ENCODE assay signal across 26 cellular contexts in genomic region chr2:201839727-201840126, GRCh38. TPM values are rescaled to one million over a fixed set of nuclear protein-coding genes. Genes with fewer than 3 reads are reported as not detected.
A peak's percentile ranks its signal among the peaks of the same experiment; 100 is the strongest.
DNase-seq lines count a peak whose midpoint lies in the region; ATAC-seq, FAIRE-seq and TF ChIP-seq lines count a peak whose summit lies in the region.
"Had no signal": no experiment of that assay in that cellular context is flagged by ENCODE, and none has a peak within 500 bp of the region (broad histone marks: within the 10 kb centered on the region; RNA-seq: fewer than 3 reads in every experiment).

No MANE protein-coding gene starts in this region.

- WGBS in HepG2 (ENCODE audit: low lambda C conversion rate), result 5% methylated on average over 4 of the region's 4 CpGs
- WGBS in right lobe of liver (ENCODE audit: insufficient coverage, low coverage, low lambda C conversion rate, missing lambda C conversion rate), result 81% methylated on average over 4 of the region's 4 CpGs
- WGBS in SK-N-SH (ENCODE audit: low lambda C conversion rate), result 76% methylated on average over 4 of the region's 4 CpGs

- H3K4me3 ChIP-seq in HepG2 (replicated peaks in 1 of 3; ENCODE audit: insufficient read depth in 1 of 3, low read depth in 2 of 3, low read length in 3 of 3), result no peak overlapping the region
- H3K4me3 ChIP-seq in right lobe of liver, result no peak overlapping the region
- no peak overlapping the region for H3K4me3 ChIP-seq in astrocyte (ENCODE audit: insufficient read depth, low read depth, low read length)
- H3K4me3 ChIP-seq in SK-N-SH (ENCODE audit: low read depth in 2 of 2, low read length in 1 of 2), result no peak overlapping the region
- H3K4me3 ChIP-seq: BLaER1 treated with 17β-estradiol and CSF1 and Interleukin-3, amounts not matched to agents 10 nM and 100 nM; MG63; SJSA1 had no signal

- no peak overlapping the region for H3K27ac ChIP-seq in HepG2 (ENCODE audit: extremely low read length, insufficient read depth, low read length)
- H3K27ac ChIP-seq in right lobe of liver, result no peak overlapping the region
- H3K27ac ChIP-seq in astrocyte (ENCODE audit: low read depth, low read length), result peak overlapping the region; percentile 7
- no peak overlapping the region for H3K27ac ChIP-seq in SK-N-SH (ENCODE audit: low read depth in 2 of 2, low read length in 1 of 2)
- H3K27ac ChIP-seq: 22Rv1; BLaER1 treated with 17β-estradiol and CSF1 and Interleukin-3, amounts not matched to agents 10 nM and 100 nM; SJSA1 had no signal

- H3K4me2 ChIP-seq in HepG2 (ENCODE audit: low read depth, low read length) (no peak overlapping the region), astrocyte (ENCODE audit: low read length) (no peak overlapping the region), SK-N-SH (no peak overlapping the region)
- H3K4me2 ChIP-seq: BLaER1 treated with 17β-estradiol and CSF1 and Interleukin-3, amounts not matched to agents 10 nM and 100 nM had no signal

- no peaks in the 10 kb centered on the region for H3K36me3 ChIP-seq in HepG2 (replicated peaks in 1 of 2; ENCODE audit: control insufficient read depth in 1 of 2, insufficient read depth in 2 of 2, low read length in 2 of 2)
- H3K36me3 ChIP-seq in right lobe of liver, result no peaks in the 10 kb centered on the region
- no peaks in the 10 kb centered on the region for H3K36me3 ChIP-seq in astrocyte (ENCODE audit: insufficient read depth, low read length)
- peaks cover 0 to 3% of the 10 kb centered on the region in 2 experiments for H3K36me3 ChIP-seq in SK-N-SH (replicated peaks in 1 of 2; ENCODE audit: control insufficient read depth in 1 of 2, insufficient read depth in 2 of 2, low read length in 1 of 2)
- H3K36me3 ChIP-seq: BLaER1 treated with 17β-estradiol and CSF1 and Interleukin-3, amounts not matched to agents 10 nM and 100 nM; MG63; SJSA1 had no signal

- H3K9me3 ChIP-seq in HepG2 (ENCODE audit: low read length) (no peaks in the 10 kb centered on the region), right lobe of liver (no peaks in the 10 kb centered on the region), astrocyte (ENCODE audit: insufficient read depth, low read depth, low read length) (no peaks in the 10 kb centered on the region), SK-N-SH (peaks cover 7% of the 10 kb centered on the region; the same call in 1 of the 2 replicates)
- H3K9me3 ChIP-seq: Caco-2 had no signal

- H3K27me3 ChIP-seq in HepG2 (ENCODE audit: control insufficient read depth in 1 of 2, insufficient read depth in 2 of 2, low read length in 2 of 2) (no peaks in the 10 kb centered on the region), right lobe of liver (no peaks in the 10 kb centered on the region), astrocyte (ENCODE audit: insufficient read depth, low read length) (no peaks in the 10 kb centered on the region), SK-N-SH (ENCODE audit: insufficient read depth) (no peaks in the 10 kb centered on the region)
- H3K27me3 ChIP-seq: BLaER1 treated with 17β-estradiol and CSF1 and Interleukin-3, amounts not matched to agents 10 nM and 100 nM; MG63; SJSA1 had no signal

- TF ChIP-seq EP300 in HepG2 (IDR thresholded peaks at IDR 0.05; ENCODE audit: low read depth in 2 of 2, low read length in 2 of 2), result no peak
- TF ChIP-seq EP300 in HepG2 (CRISPR knock-in tag; IDR thresholded peaks at IDR 0.05; ENCODE audit: borderline replicate concordance), result no peak
- TF ChIP-seq EP300 in SK-N-SH (IDR thresholded peaks at IDR 0.05; ENCODE audit: borderline replicate concordance in 1 of 2, low read depth in 1 of 2, low read length in 1 of 2), result no peak

- TF ChIP-seq CTCF in HepG2 (CRISPR knock-in tag; IDR thresholded peaks at IDR 0.05), result no peak
- no peak for TF ChIP-seq CTCF in right lobe of liver (IDR thresholded peaks at IDR 0.05)
- TF ChIP-seq CTCF in astrocyte (IDR thresholded peaks at IDR 0.05; ENCODE audit: insufficient read depth, low read depth, low read length), result no peak
- TF ChIP-seq CTCF in SK-N-SH (IDR thresholded peaks at IDR 0.05), result no peak

- no peaks in the 10 kb centered on the region for H3K9me3 Mint-ChIP-seq in astrocyte (ENCODE audit: unreplicated experiment)

- TF ChIP-seq RAD21 in HepG2 (CRISPR knock-in tag; IDR thresholded peaks at IDR 0.05) (no peak), SK-N-SH (IDR thresholded peaks at IDR 0.05; ENCODE audit: low read length) (no peak)

- DNase-seq in HepG2 (ENCODE audit: low spot score) (no peak), right lobe of liver (no peak), astrocyte (ENCODE audit: low read depth) (no peak), fibroblast of the conjunctiva (ENCODE audit: low read depth) (peak; percentile 35), SK-N-SH (no peak), cerebellum (ENCODE audit: low spot score) (no peak)
- DNase-seq: ACHN; Caco-2; CD4-positive, alpha-beta memory T cell; DMS 273 treated with DMSO at 0.1 percent for 48 hours; DND-41; MG63; NCI-H1417; NCI-H1694 treated with DMSO at 0.1 percent for 48 hours; NCI-H446 treated with DMSO at 0.1 percent for 48 hours; NCI-H526 treated with DMSO at 0.1 percent for 48 hours; OCI-M1 had no signal

- no peak overlapping the region for H3K4me3 Mint-ChIP-seq in astrocyte (ENCODE audit: unreplicated experiment)
- H3K4me3 Mint-ChIP-seq: CD4-positive, alpha-beta memory T cell had no signal

- H3K4me1 ChIP-seq in HepG2 (ENCODE audit: insufficient read depth, low read length) (no peaks in the 10 kb centered on the region), right lobe of liver (no peaks in the 10 kb centered on the region), astrocyte (ENCODE audit: insufficient read depth, low read length) (peaks cover 13% of the 10 kb centered on the region), SK-N-SH (ENCODE audit: control insufficient read depth in 1 of 2, insufficient read depth in 2 of 2, low read depth in 1 of 2, low read length in 1 of 2) (no peaks in the 10 kb centered on the region)
- H3K4me1 ChIP-seq: BLaER1 treated with 17β-estradiol and CSF1 and Interleukin-3, amounts not matched to agents 10 nM and 100 nM; Caco-2 had no signal

- FAIRE-seq in HepG2 (lab: Jason Lieb, UNC) (no peak), astrocyte (lab: Jason Lieb, UNC) (no peak)
- FAIRE-seq: G401.6, GM12892, H54, RCC 7860 had no signal

- no peaks in the 10 kb centered on the region for H3K27me3 Mint-ChIP-seq in astrocyte (ENCODE audit: low read depth, unreplicated experiment)

- intact Hi-C loops in HepG2 (cut with micrococcal nuclease; ENCODE audit: unreplicated experiment) (no loop called here), right lobe of liver (cut with DNase I) (no loop called here)

- CTCF ChIA-PET in HepG2 (lab: Yijun Ruan, JAX; ENCODE audit: low intra/inter-chr PET ratio, low total read pairs), result no interaction called here
- CTCF ChIA-PET in SK-N-SH (lab: Yijun Ruan, JAX), result interaction anchor here (1.2 kb wide), 1 partner anchor 21 kb away, joined by 4 read pairs; no protein-coding TSS in a partner anchor

- no peak overlapping the region for H2AFZ ChIP-seq in HepG2 (ENCODE audit: low read length)
- H2AFZ ChIP-seq in astrocyte (ENCODE audit: low read depth, low read length), result no peak overlapping the region
- no peak overlapping the region for H2AFZ ChIP-seq in SK-N-SH (ENCODE audit: low read depth)

- no peaks in the 10 kb centered on the region for H3K9me2 ChIP-seq in SK-N-SH

- H3K4me1 Mint-ChIP-seq in astrocyte (ENCODE audit: low read depth, unreplicated experiment), result peaks cover 17% of the 10 kb centered on the region
- H3K4me1 Mint-ChIP-seq: CD4-positive, alpha-beta memory T cell had no signal

- POLR2A ChIA-PET in HepG2 (lab: Yijun Ruan, JAX) (no interaction called here), SK-N-SH (lab: Yijun Ruan, JAX) (no interaction called here)

- in situ Hi-C loops in HepG2 (cut with HindIII; ENCODE audit: extremely low pct_ligation_motif_present, low pct_unique_long_range_greater_than_20kb), result no loop called here

- no peak overlapping the region for H3K9ac ChIP-seq in HepG2 (ENCODE audit: insufficient read depth, low read depth, low read length)
- H3K9ac ChIP-seq in astrocyte (ENCODE audit: low read length), result no peak overlapping the region
- H3K9ac ChIP-seq in SK-N-SH, result no peak overlapping the region
- H3K9ac ChIP-seq: BLaER1 treated with 17β-estradiol and CSF1 and Interleukin-3, amounts not matched to agents 10 nM and 100 nM had no signal

- H4K20me1 ChIP-seq in HepG2 (ENCODE audit: insufficient read depth, low read length) (no peaks in the 10 kb centered on the region), astrocyte (ENCODE audit: insufficient read depth, low read length) (no peaks in the 10 kb centered on the region), SK-N-SH (ENCODE audit: insufficient read depth) (no peaks in the 10 kb centered on the region)
- H4K20me1 ChIP-seq: BLaER1 treated with 17β-estradiol and CSF1 and Interleukin-3, amounts not matched to agents 10 nM and 100 nM had no signal

- no peaks in the 10 kb centered on the region for H3K36me3 Mint-ChIP-seq in astrocyte (ENCODE audit: low read depth, unreplicated experiment)
- H3K36me3 Mint-ChIP-seq: CD4-positive, alpha-beta memory T cell had no signal

- ATAC-seq in HepG2, result no peak
- no peak for ATAC-seq in right lobe of liver
- ATAC-seq in HG02973 (IDR thresholded peaks at IDR 0.05; ENCODE audit: unreplicated experiment), result no peak
- ATAC-seq in HG03432 (IDR thresholded peaks at IDR 0.05; ENCODE audit: unreplicated experiment), result no peak

- no TSS peak for BruUV-seq in HepG2 (replicated peaks; lab: Mats Ljungman, UMichigan)

- H3K27ac Mint-ChIP-seq in astrocyte (ENCODE audit: unreplicated experiment), result no peak overlapping the region
- H3K27ac Mint-ChIP-seq: CD4-positive, alpha-beta memory T cell had no signal

- H3K79me2 ChIP-seq in HepG2 (ENCODE audit: insufficient read depth, low read length), result no peaks in the 10 kb centered on the region
- no peaks in the 10 kb centered on the region for H3K79me2 ChIP-seq in astrocyte (ENCODE audit: insufficient read depth, low read length)
- H3K79me2 ChIP-seq in SK-N-SH (ENCODE audit: insufficient read depth), result no peaks in the 10 kb centered on the region

- no peak for TF ChIP-seq POLR2A in HepG2 (IDR thresholded peaks at IDR 0.05; ENCODE audit: insufficient read depth in 1 of 2, low read depth in 2 of 2, low read length in 2 of 2)
- TF ChIP-seq POLR2A in right lobe of liver (IDR thresholded peaks at IDR 0.05), result no peak

- no peaks in the 10 kb centered on the region for H3F3A ChIP-seq in SK-N-SH (replicated peaks; ENCODE audit: insufficient read depth)

RNA-seq across cellular contexts. Expression of gene CDK15, which starts 33.4 kb away (rescaled TPM):
- total RNA-seq in HepG2 (2016; rRNA removed; fragmentation: Illumina TruSeq; extraction: Trizol) (not detected in 2 replicates), right lobe of liver (not detected), astrocyte (6.6 and 9.3 TPM in 2 replicates), cerebellum (0.18 TPM)
- not detected in 2 replicates for total RNA-seq in HepG2 (2016; cell fraction: cytosol; rRNA removed; fragmentation: Illumina TruSeq; extraction: Trizol; ENCODE audit: low read depth)
- not detected in 2 replicates for total RNA-seq in HepG2 (2016; cell fraction: insoluble cytoplasmic fraction; rRNA removed; fragmentation: Illumina TruSeq; extraction: Trizol)
- not detected in 2 replicates for total RNA-seq in HepG2 (2016; cell fraction: membrane; rRNA removed; fragmentation: Illumina TruSeq; extraction: Trizol)
- not detected in 2 replicates for total RNA-seq in HepG2 (2016; cell fraction: nucleus; rRNA removed; fragmentation: Illumina TruSeq; extraction: Trizol)
- polyA plus RNA-seq in HepG2 (2011; rRNA removed) (not detected in 2 replicates), SK-N-SH (2012; rRNA removed) (1.8 and 2.5 TPM in 2 replicates)
- polyA plus RNA-seq in HepG2 (2011; cell fraction: cytosol; rRNA removed), result not detected in 2 replicates
- polyA plus RNA-seq in HepG2 (2011; cell fraction: nucleus; rRNA removed), result not detected in 2 replicates
- not detected in 2 replicates for polyA plus RNA-seq in HepG2 (2012)
- polyA plus RNA-seq in HepG2 (2016; cell fraction: cytosol; fragmentation: Illumina TruSeq; extraction: Trizol; ENCODE audit: low read depth), result not detected in 2 replicates
- polyA plus RNA-seq in HepG2 (2016; cell fraction: insoluble cytoplasmic fraction; fragmentation: Illumina TruSeq; extraction: Trizol; ENCODE audit: low read depth), result not detected in 2 replicates
- polyA plus RNA-seq in HepG2 (2016; cell fraction: membrane; fragmentation: Illumina TruSeq; extraction: Trizol; ENCODE audit: low read depth), result not detected in 2 replicates
- not detected in 2 replicates for polyA plus RNA-seq in HepG2 (2016; cell fraction: nucleus; fragmentation: Illumina TruSeq; extraction: Trizol; ENCODE audit: insufficient read depth, low read depth)
- not detected in 2 replicates for polyA minus RNA-seq in HepG2 (2011; rRNA and poly(A)+ RNA removed; ENCODE audit: low replicate concordance)
- polyA minus RNA-seq in HepG2 (2011; cell fraction: cytosol; rRNA and poly(A)+ RNA removed), result not detected in 2 replicates
- polyA minus RNA-seq in HepG2 (2011; cell fraction: nucleus; rRNA and poly(A)+ RNA removed), result not detected in 2 replicates
- 2.3 and 2.4 TPM in 2 replicates for polyA plus RNA-seq in SK-N-SH (2012; cell fraction: cytosol; rRNA removed)
- polyA plus RNA-seq in SK-N-SH (2012; cell fraction: nucleus; rRNA removed), result 3.0 and 4.6 TPM in 2 replicates
- total RNA-seq: Caco-2; CD4-positive, alpha-beta memory T cell had no signal
- polyA plus RNA-seq: CD4-positive, alpha-beta memory T cell had no signal

RNA-seq across cellular contexts. Expression of gene ALS2, which starts 59.0 kb away (rescaled TPM):
- total RNA-seq in HepG2 (2016; rRNA removed; fragmentation: Illumina TruSeq; extraction: Trizol) (19.3 and 25.4 TPM in 2 replicates), right lobe of liver (10 to 100 TPM; 15.8 to 24.9 (median 20.3) TPM), astrocyte (48.9 and 54.0 TPM in 2 replicates), cerebellum (55.7 TPM)
- total RNA-seq in HepG2 (2016; cell fraction: cytosol; rRNA removed; fragmentation: Illumina TruSeq; extraction: Trizol; ENCODE audit: low read depth), result 9.9 and 10.8 TPM in 2 replicates
- total RNA-seq in HepG2 (2016; cell fraction: insoluble cytoplasmic fraction; rRNA removed; fragmentation: Illumina TruSeq; extraction: Trizol), result 19.9 and 25.5 TPM in 2 replicates
- 8.0 and 9.9 TPM in 2 replicates for total RNA-seq in HepG2 (2016; cell fraction: membrane; rRNA removed; fragmentation: Illumina TruSeq; extraction: Trizol)
- 21.0 and 23.3 TPM in 2 replicates for total RNA-seq in HepG2 (2016; cell fraction: nucleus; rRNA removed; fragmentation: Illumina TruSeq; extraction: Trizol)
- polyA plus RNA-seq in HepG2 (2011; rRNA removed) (12.7 and 15.3 TPM in 2 replicates), SK-N-SH (2012; rRNA removed) (11.6 and 18.5 TPM in 2 replicates)
- polyA plus RNA-seq in HepG2 (2011; cell fraction: cytosol; rRNA removed), result 7.4 and 10.7 TPM in 2 replicates
- polyA plus RNA-seq in HepG2 (2011; cell fraction: nucleus; rRNA removed), result 16.0 and 23.2 TPM in 2 replicates
- 14.4 and 15.3 TPM in 2 replicates for polyA plus RNA-seq in HepG2 (2012)
- 0.66 and 0.81 TPM in 2 replicates for polyA plus RNA-seq in HepG2 (2016; cell fraction: cytosol; fragmentation: Illumina TruSeq; extraction: Trizol; ENCODE audit: low read depth)
- 15.7 and 17.6 TPM in 2 replicates for polyA plus RNA-seq in HepG2 (2016; cell fraction: insoluble cytoplasmic fraction; fragmentation: Illumina TruSeq; extraction: Trizol; ENCODE audit: low read depth)
- 2.0 and 2.3 TPM in 2 replicates for polyA plus RNA-seq in HepG2 (2016; cell fraction: membrane; fragmentation: Illumina TruSeq; extraction: Trizol; ENCODE audit: low read depth)
- polyA plus RNA-seq in HepG2 (2016; cell fraction: nucleus; fragmentation: Illumina TruSeq; extraction: Trizol; ENCODE audit: insufficient read depth, low read depth), result 20.8 and 22.0 TPM in 2 replicates
- polyA minus RNA-seq in HepG2 (2011; rRNA and poly(A)+ RNA removed; ENCODE audit: low replicate concordance), result 13.7 and 28.5 TPM in 2 replicates
- 12.0 and 14.3 TPM in 2 replicates for polyA minus RNA-seq in HepG2 (2011; cell fraction: cytosol; rRNA and poly(A)+ RNA removed)
- polyA minus RNA-seq in HepG2 (2011; cell fraction: nucleus; rRNA and poly(A)+ RNA removed), result 45.7 and 66.5 TPM in 2 replicates
- 13.0 and 14.1 TPM in 2 replicates for polyA plus RNA-seq in SK-N-SH (2012; cell fraction: cytosol; rRNA removed)
- polyA plus RNA-seq in SK-N-SH (2012; cell fraction: nucleus; rRNA removed), result 13.8 and 26.9 TPM in 2 replicates
